8 cellular contexts compared by ENCODE assay signal in the genomic region with DNA sequence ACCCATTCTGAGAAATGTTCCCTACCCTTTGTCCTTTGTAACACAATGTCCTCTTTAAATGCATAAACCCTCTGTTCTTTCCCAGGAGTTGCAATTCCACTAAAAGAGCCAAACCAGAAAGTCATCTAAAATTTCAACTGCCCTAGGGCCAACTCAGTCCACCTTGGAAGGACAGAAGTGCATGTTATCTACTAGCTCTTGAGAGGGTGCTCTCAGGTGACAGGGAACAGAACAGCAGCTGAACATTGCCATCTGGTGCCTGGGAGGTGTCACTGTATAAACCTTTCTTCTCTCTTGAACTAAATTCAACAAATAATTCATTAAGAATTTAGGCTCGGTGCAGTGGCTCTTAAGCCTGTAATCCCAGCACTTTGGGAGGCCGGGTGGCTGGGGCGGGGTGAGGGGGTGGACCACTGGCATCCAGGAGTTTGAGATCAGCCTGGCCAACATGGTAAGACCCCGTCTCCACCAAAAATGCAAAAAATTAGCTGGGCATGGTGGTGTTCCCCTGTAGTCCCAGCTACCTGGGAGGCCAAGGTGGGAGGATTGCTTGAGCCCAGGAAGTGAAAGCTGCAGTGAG. TPM values are rescaled to one million over a fixed set of nuclear protein-coding genes. Genes with fewer than 3 reads are reported as not detected.
DNase-seq lines count a peak whose midpoint lies in the region; ATAC-seq, FAIRE-seq and TF ChIP-seq lines count a peak whose summit lies in the region.

No MANE protein-coding gene starts in this region.

- BruUV-seq in endothelial cell of umbilical vein (replicated peaks; lab: Mats Ljungman, UMichigan) = no TSS peak

- no peak overlapping the region for H3K4me3 ChIP-seq in endothelial cell of umbilical vein (replicated peaks in 1 of 3; ENCODE audit: insufficient read depth in 1 of 3, low read depth in 1 of 3, low read length in 3 of 3)
- no peak overlapping the region for H3K4me3 ChIP-seq in tibial nerve

- peaks cover 0 to 2% of the 10 kb centered on the region in 2 experiments for H3K27me3 ChIP-seq in endothelial cell of umbilical vein (ENCODE audit: control insufficient read depth in 2 of 2, insufficient read depth in 2 of 2, low read length in 2 of 2)
- no peaks in the 10 kb centered on the region for H3K27me3 ChIP-seq in tibial nerve

- dilution Hi-C loops in endothelial cell of umbilical vein (cut with MboI; ENCODE audit: extremely low pct_ligation_motif_present, low sequenced_read_pairs) = no loop called here

- H3K36me3 ChIP-seq in endothelial cell of umbilical vein (ENCODE audit: control insufficient read depth in 2 of 2, extremely low read depth in 1 of 2, insufficient read depth in 2 of 2, low read length in 2 of 2) (no peaks in the 10 kb centered on the region), tibial nerve (no peaks in the 10 kb centered on the region)

- H3K4me1 ChIP-seq in endothelial cell of umbilical vein (ENCODE audit: control insufficient read depth, extremely low read depth, insufficient read depth, low read length) (peaks cover 10% of the 10 kb centered on the region), tibial nerve (peaks cover 0 to 14% (median 4%) of the 10 kb centered on the region in 4 donors)

- H3K79me2 ChIP-seq in endothelial cell of umbilical vein (ENCODE audit: control insufficient read depth, insufficient read depth, low read length) = no peaks in the 10 kb centered on the region

- H3K9me3 ChIP-seq in endothelial cell of umbilical vein (replicated peaks; ENCODE audit: control insufficient read depth, insufficient read depth, low read length) (no peaks in the 10 kb centered on the region), tibial nerve (no peaks in the 10 kb centered on the region)

- DNase-seq in DMS 273 (lab: John Stamatoyannopoulos, UW; ENCODE audit: unreplicated experiment) = peak; percentile 77
- peak; percentile 72 for DNase-seq in HCEC 1CT
- DNase-seq in NCI-H2196 treated with DMSO at 0.1 percent for 48 hours (lab: John Stamatoyannopoulos, UW; ENCODE audit: unreplicated experiment) = peak; percentile 70
- DNase-seq in activated CD4-positive, alpha-beta T cell treated with anti-CD3 and anti-CD28 coated beads, Interleukin-2, amount 50 U/mL, for 1 hour = peak; percentile 46
- peak; percentile 74 for DNase-seq in endothelial cell of umbilical vein (ENCODE audit: low read depth, low spot score)
- peak; percentile 58 for DNase-seq in myocyte (ENCODE audit: low read depth)
- DNase-seq in tibial nerve (ENCODE audit: low spot score in 2 of 2) = peak in 1 of 2 donors; percentile 48

- TF ChIP-seq POLR2A in endothelial cell of umbilical vein (IDR thresholded peaks at IDR 0.05; ENCODE audit: low read depth, low read length) = no peak
- no peak for TF ChIP-seq POLR2A in tibial nerve (IDR thresholded peaks at IDR 0.05)

- H2AFZ ChIP-seq in endothelial cell of umbilical vein (ENCODE audit: low read depth, low read length) = no peak overlapping the region

- intact Hi-C loops in endothelial cell of umbilical vein (cut with micrococcal nuclease) = loop anchor here (1.0 to 5.0 kb wide), 6 partner anchors 94 to 1387 kb away; no protein-coding TSS in a partner anchor

- TF ChIP-seq CTCF in endothelial cell of umbilical vein (IDR thresholded peaks at IDR 0.05; ENCODE audit: extremely low read depth in 1 of 2, insufficient read depth in 1 of 2, low read depth in 1 of 2, low read length in 2 of 2) (peak; percentile 66 to 67), tibial nerve (IDR thresholded peaks at IDR 0.05) (peak; percentile 47 to 79 (median 62))

- ATAC-seq in HG03439 (IDR thresholded peaks at IDR 0.05; ENCODE audit: unreplicated experiment) = no peak

- H3K27ac ChIP-seq in endothelial cell of umbilical vein (ENCODE audit: insufficient read depth, low read depth, low read length) (no peak overlapping the region), tibial nerve (peak overlapping the region in 2 of 4 donors; percentile 10 to 62)

- no peaks in the 10 kb centered on the region for H4K20me1 ChIP-seq in endothelial cell of umbilical vein (replicated peaks; ENCODE audit: control insufficient read depth, extremely low read depth, insufficient read depth, low read length)

- H3K9me1 ChIP-seq in endothelial cell of umbilical vein (replicated peaks; ENCODE audit: control insufficient read depth, extremely low read depth, insufficient read depth, low read length) = no peaks in the 10 kb centered on the region

- FAIRE-seq in endothelial cell of umbilical vein (lab: Jason Lieb, UNC) = peak; percentile 83

- POLR2A ChIA-PET in endothelial cell of umbilical vein (lab: Charles Lee) = interaction anchor here (1.3 kb wide), 1 partner anchor 135 kb away, joined by 4 read pairs; no protein-coding TSS in a partner anchor

- H3K4me2 ChIP-seq in endothelial cell of umbilical vein (ENCODE audit: insufficient read depth, low read length) = no peak overlapping the region

- no peak for TF ChIP-seq EP300 in tibial nerve (IDR thresholded peaks at IDR 0.05)

- CTCF ChIA-PET in endothelial cell of umbilical vein (lab: Charles Lee) = interaction anchor here (0.5 to 5.7 kb wide), 46 partner anchors 8 to 1428 kb away, joined by 3 to 173 read pairs (median 4); partner anchors contain the start of genes FERMT2, GNPNAT1, GPR137C and STYX

- H3K9ac ChIP-seq in endothelial cell of umbilical vein (replicated peaks; ENCODE audit: extremely low read depth, insufficient read depth, low read length) = no peak overlapping the region

- 71 to 79% methylated on average over 4 of the region's 4 CpGs for whole genome bisulfite sequencing in tibial nerve, 2 donors

TF ChIP-seq in endothelial cell of umbilical vein, 7 proteins besides CTCF, POLR2A, EP300 and RAD21:
- TF ChIP-seq MYC (IDR thresholded peaks at IDR 0.05; ENCODE audit: low read depth, low read length) = no peak
- no peak for TF ChIP-seq MAX (IDR thresholded peaks at IDR 0.05; ENCODE audit: insufficient read depth, insufficient read length)
- no peak for TF ChIP-seq GATA2 (IDR thresholded peaks at IDR 0.05; ENCODE audit: insufficient read depth, insufficient read length, low read depth, low read length)
- no peak for TF ChIP-seq FOS (IDR thresholded peaks at IDR 0.05; ENCODE audit: borderline replicate concordance, insufficient read depth, low read length)
- TF ChIP-seq POLR2AphosphoS5 (IDR thresholded peaks at IDR 0.05; ENCODE audit: insufficient read depth, low read depth, low read length) = no peak
- no peak for TF ChIP-seq JUN (IDR thresholded peaks at IDR 0.05; ENCODE audit: borderline replicate concordance, insufficient read depth, insufficient read length, low read depth)
- no peak for TF ChIP-seq EZH2 (IDR thresholded peaks at IDR 0.05; ENCODE audit: borderline replicate concordance, low read depth, low read length, severe bottlenecking)
TF ChIP-seq in endothelial cell of umbilical vein: peak in this region for 0.

RNA-seq across cellular contexts. Expression of gene FERMT2, which starts 10.3 kb away (rescaled TPM):
- total RNA-seq in endothelial cell of umbilical vein (108 and 113 TPM in 2 replicates), myocyte (109 and 153 TPM in 2 replicates), tibial nerve (100 to 1,000 TPM; 116 to 165 (median 146) TPM)
- 45.8 and 58.7 TPM in 2 replicates for polyA plus RNA-seq in endothelial cell of umbilical vein
- 80.7 and 86.2 TPM in 2 replicates for polyA plus RNA-seq in endothelial cell of umbilical vein (2011; cell fraction: cytosol; rRNA removed)
- 120 and 122 TPM in 2 replicates for polyA plus RNA-seq in endothelial cell of umbilical vein (2011; cell fraction: nucleus; rRNA removed)
- polyA plus RNA-seq in endothelial cell of umbilical vein (2012) = 54.9 and 72.5 TPM in 2 replicates
- 56.4 and 78.9 TPM in 2 replicates for polyA minus RNA-seq in endothelial cell of umbilical vein
- 67.2 TPM for polyA minus RNA-seq in endothelial cell of umbilical vein (2011; cell fraction: cytosol; rRNA and poly(A)+ RNA removed)
- polyA minus RNA-seq in endothelial cell of umbilical vein (2011; cell fraction: nucleus; rRNA and poly(A)+ RNA removed) = 60.6 and 82.6 TPM in 2 replicates
- 79.1 TPM for polyA plus RNA-seq in myocyte (2012)
